ENCODE assay signal across 11 cellular contexts in the genomic region with DNA sequence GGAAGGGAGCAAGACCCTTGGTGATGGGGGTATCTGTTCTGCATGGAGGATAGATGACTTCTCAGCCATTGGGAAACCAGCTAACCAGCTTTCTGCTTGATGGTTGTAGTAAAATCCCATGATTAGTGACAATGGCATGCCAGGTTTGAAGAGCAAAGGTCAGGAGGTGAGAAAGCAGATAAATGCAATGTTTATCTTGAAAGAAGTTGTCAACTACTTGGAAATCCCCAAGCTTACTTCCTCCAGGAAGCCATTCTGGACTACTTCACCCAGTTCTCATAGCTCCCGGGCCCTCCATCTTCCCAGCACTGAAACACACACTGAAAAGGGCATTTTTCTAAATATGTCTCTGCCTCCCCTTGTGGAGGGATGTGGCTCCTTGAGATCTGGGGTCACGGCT. TPM values are rescaled to one million over a fixed set of nuclear protein-coding genes. Genes with fewer than 3 reads are reported as not detected.
A peak's percentile ranks its signal among the peaks of the same experiment; 100 is the strongest.
DNase-seq lines count a peak whose midpoint lies in the region; ATAC-seq and TF ChIP-seq lines count a peak whose summit lies in the region.
"Had no signal": no experiment of that assay in that cellular context is flagged by ENCODE, and none has a peak within 500 bp of the region (broad histone marks: within the 10 kb centered on the region; RNA-seq: fewer than 3 reads in every experiment).

No MANE protein-coding gene starts in this region.

- H3K4me3 ChIP-seq in osteoblast (ENCODE audit: insufficient read depth, low read length), result no peak overlapping the region
- H3K4me3 ChIP-seq in SK-N-SH (ENCODE audit: low read depth in 2 of 2, low read length in 1 of 2), result no peak overlapping the region
- H3K4me3 ChIP-seq: gastroesophageal sphincter had no signal

- WGBS in SK-N-SH (ENCODE audit: low lambda C conversion rate), result 86% methylated on average over 2 of the region's 2 CpGs

- no peak for TF ChIP-seq RAD21 in SK-N-SH (IDR thresholded peaks at IDR 0.05; ENCODE audit: low read length)

- H2AFZ ChIP-seq in osteoblast (ENCODE audit: low read length) (no peak overlapping the region), SK-N-SH (ENCODE audit: low read depth) (no peak overlapping the region)

- H3K4me2 ChIP-seq in osteoblast (ENCODE audit: insufficient read depth, low read length) (no peak overlapping the region), SK-N-SH (no peak overlapping the region)

- H3K9me3 ChIP-seq in osteoblast (ENCODE audit: low read depth, low read length), result no peaks in the 10 kb centered on the region
- no peaks in the 10 kb centered on the region for H3K9me3 ChIP-seq in SK-N-SH
- H3K9me3 ChIP-seq: gastroesophageal sphincter had no signal

- peak; percentile 76 for DNase-seq in Caki2 (ENCODE audit: low read depth)
- DNase-seq in M059J (ENCODE audit: low read depth), result peak; percentile 77
- DNase-seq in osteoblast (ENCODE audit: insufficient read length, low spot score, missing footprints), result no peak
- no peak for DNase-seq in NCI-H1105 (lab: John Stamatoyannopoulos, UW)
- DNase-seq in SK-N-SH, result no peak
- DNase-seq: NCI-H2107, posterior cingulate gyrus had no signal

- no peaks in the 10 kb centered on the region for H3K9me2 ChIP-seq in SK-N-SH

- CTCF ChIA-PET in SK-N-SH (lab: Yijun Ruan, JAX), result no interaction called here

- peaks cover 45% of the 10 kb centered on the region for H3K36me3 ChIP-seq in osteoblast (ENCODE audit: insufficient read depth, low read length)
- peaks cover 0 to under 1% of the 10 kb centered on the region in 2 experiments for H3K36me3 ChIP-seq in SK-N-SH (replicated peaks in 1 of 2; ENCODE audit: control insufficient read depth in 1 of 2, insufficient read depth in 2 of 2, low read length in 1 of 2)
- H3K36me3 ChIP-seq: gastroesophageal sphincter had no signal

- H3F3A ChIP-seq in SK-N-SH (replicated peaks; ENCODE audit: insufficient read depth), result peaks cover 17% of the 10 kb centered on the region

- peak overlapping the region; percentile 76 for H3K27ac Mint-ChIP-seq in dendritic cell treated with granulocyte-macrophage colony-stimulating factor and Interleukin-4, amounts not matched to agents 40 ng/mL and 50 ng/mL, for 4 days

- H3K36me3 Mint-ChIP-seq in dendritic cell treated with granulocyte-macrophage colony-stimulating factor and Interleukin-4, amounts not matched to agents 40 ng/mL and 50 ng/mL, for 4 days (ENCODE audit: low read depth), result peaks cover 2% of the 10 kb centered on the region

- H3K4me1 Mint-ChIP-seq in dendritic cell treated with granulocyte-macrophage colony-stimulating factor and Interleukin-4, amounts not matched to agents 40 ng/mL and 50 ng/mL, for 4 days (ENCODE audit: low read depth), result peaks cover 76% of the 10 kb centered on the region

- peak; percentile 8 for TF ChIP-seq CTCF in osteoblast (IDR thresholded peaks at IDR 0.05; ENCODE audit: extremely low read depth, low read depth, low read length)
- no peak for TF ChIP-seq CTCF in SK-N-SH (IDR thresholded peaks at IDR 0.05)

- no peaks in the 10 kb centered on the region for H3K27me3 ChIP-seq in osteoblast (ENCODE audit: insufficient read depth, low read length)
- no peaks in the 10 kb centered on the region for H3K27me3 ChIP-seq in SK-N-SH (ENCODE audit: insufficient read depth)
- H3K27me3 ChIP-seq: gastroesophageal sphincter had no signal

- H3K4me1 ChIP-seq in osteoblast (ENCODE audit: insufficient read depth, low read length) (peaks cover 79% of the 10 kb centered on the region), SK-N-SH (ENCODE audit: control insufficient read depth in 1 of 2, insufficient read depth in 2 of 2, low read depth in 1 of 2, low read length in 1 of 2) (peaks cover 15 to 27% of the 10 kb centered on the region in 2 experiments; a peak in 3 of 4 replicates)

- no peak overlapping the region for H3K9ac ChIP-seq in SK-N-SH

- H3K4me3 Mint-ChIP-seq in dendritic cell treated with granulocyte-macrophage colony-stimulating factor and Interleukin-4, amounts not matched to agents 40 ng/mL and 50 ng/mL, for 4 days, result no peak overlapping the region

- H3K79me2 ChIP-seq in osteoblast (ENCODE audit: insufficient read depth, low read length) (peaks cover 96% of the 10 kb centered on the region), SK-N-SH (ENCODE audit: insufficient read depth) (peaks cover 90% of the 10 kb centered on the region)

- H4K20me1 ChIP-seq in osteoblast (ENCODE audit: insufficient read depth, low read length) (no peaks in the 10 kb centered on the region), SK-N-SH (ENCODE audit: insufficient read depth) (no peaks in the 10 kb centered on the region)

- H3K27me3 Mint-ChIP-seq in dendritic cell treated with granulocyte-macrophage colony-stimulating factor and Interleukin-4, amounts not matched to agents 40 ng/mL and 50 ng/mL, for 4 days, result peaks cover 1% of the 10 kb centered on the region

- in situ Hi-C loops in Caki2 (cut with HindIII; ENCODE audit: low pct_unique_long_range_greater_than_20kb, low sequenced_read_pairs), result no loop called here

- POLR2A ChIA-PET in SK-N-SH (lab: Yijun Ruan, JAX), result no interaction called here

- intact Hi-C loops in dendritic cell treated with granulocyte-macrophage colony-stimulating factor and Interleukin-4, amounts not matched to agents 40 ng/mL and 50 ng/mL, for 4 days (cut with micrococcal nuclease), result no loop called here

- TF ChIP-seq EP300 in SK-N-SH (IDR thresholded peaks at IDR 0.05; ENCODE audit: borderline replicate concordance in 1 of 2, low read depth in 1 of 2, low read length in 1 of 2), result no peak

- H3K27ac ChIP-seq in osteoblast (ENCODE audit: low read depth, low read length) (peak overlapping the region; percentile 99), SK-N-SH (ENCODE audit: low read depth in 2 of 2, low read length in 1 of 2) (no peak overlapping the region)

- peaks cover 2% of the 10 kb centered on the region for H3K9me3 Mint-ChIP-seq in dendritic cell treated with granulocyte-macrophage colony-stimulating factor and Interleukin-4, amounts not matched to agents 40 ng/mL and 50 ng/mL, for 4 days

- ATAC-seq in HG03159 (IDR thresholded peaks at IDR 0.05; ENCODE audit: unreplicated experiment), result no peak
- ATAC-seq in GM18867 (IDR thresholded peaks at IDR 0.05; ENCODE audit: unreplicated experiment), result no peak
- ATAC-seq: gastroesophageal sphincter had no signal

TF ChIP-seq in SK-N-SH, 30 proteins besides CTCF, POLR2A, EP300 and RAD21 (continues in another document):
- TF ChIP-seq REST (IDR thresholded peaks at IDR 0.05; ENCODE audit: low read depth, low read length) (no peak), TEAD4 (IDR thresholded peaks at IDR 0.05; ENCODE audit: borderline replicate concordance, insufficient read depth) (no peak), ZBTB33 (IDR thresholded peaks at IDR 0.05; ENCODE audit: borderline replicate concordance, low read depth) (no peak), EZH2phosphoT487 (IDR thresholded peaks at IDR 0.05; ENCODE audit: borderline replicate concordance, low read depth) (no peak), RCOR1 (IDR thresholded peaks at IDR 0.05; ENCODE audit: low read length) (no peak), ELF1 (IDR thresholded peaks at IDR 0.05) (no peak), SMC3 (IDR thresholded peaks at IDR 0.05; ENCODE audit: low read depth, low read length) (no peak)
- TF ChIP-seq, protein P1, sequence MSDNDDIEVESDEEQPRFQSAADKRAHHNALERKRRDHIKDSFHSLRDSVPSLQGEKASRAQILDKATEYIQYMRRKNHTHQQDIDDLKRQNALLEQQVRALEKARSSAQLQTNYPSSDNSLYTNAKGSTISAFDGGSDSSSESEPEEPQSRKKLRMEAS (IDR thresholded peaks at IDR 0.05; ENCODE audit: low read depth), result no peak

RNA-seq across cellular contexts. Expression of gene SMAD3, which starts 51.3 kb away (rescaled TPM):
- 26.4 and 31.4 TPM in 2 replicates for total RNA-seq in Caki2 (2014; rRNA removed; shearing (Covaris generic); ENCODE audit: low replicate concordance)
- 32.6 and 46.7 TPM in 2 replicates for total RNA-seq in M059J (2014; rRNA removed; shearing (Covaris generic))
- total RNA-seq in osteoblast, result 41.8 and 60.1 TPM in 2 replicates
- polyA plus RNA-seq in SK-N-SH (2012; rRNA removed), result 18.0 and 19.5 TPM in 2 replicates
- polyA plus RNA-seq in SK-N-SH (2012; cell fraction: cytosol; rRNA removed), result 12.0 and 14.6 TPM in 2 replicates
- polyA plus RNA-seq in SK-N-SH (2012; cell fraction: nucleus; rRNA removed), result 47.4 and 59.5 TPM in 2 replicates

Comparison
In these comparisons a context has a peak if more than half of its experiments do, and no peak if none do; other contexts are left out.
1. DNase-seq: peak in Caki2 (single experiment) and M059J (single experiment); none in osteoblast (single experiment), NCI-H1105 (single experiment) and SK-N-SH (single experiment).